Comparison of ENCODE assay signal across 10 cellular contexts in genomic region chr17:73820686-73821448, GRCh38.
DNase-seq lines count a peak whose midpoint lies in the region; ATAC-seq and TF ChIP-seq lines count a peak whose summit lies in the region.
"Had no signal": no experiment of that assay in that cellular context is flagged by ENCODE, and none has a peak within 500 bp of the region (broad histone marks: within the 10 kb centered on the region; RNA-seq: fewer than 3 reads in every experiment).

No MANE protein-coding gene starts in this region.

- intact Hi-C loops in colonic mucosa (cut with DNase I), result loop anchor here (5.0 kb wide), 1 partner anchor 176 kb away; no protein-coding TSS in a partner anchor

- no peaks in the 10 kb centered on the region for H3F3A ChIP-seq in neural cell (ENCODE audit: insufficient read depth, low read length, poor library complexity, severe bottlenecking)

- no peak for ATAC-seq in GM18870 (IDR thresholded peaks at IDR 0.05; ENCODE audit: unreplicated experiment)
- ATAC-seq: activated T-helper 17 cell treated with anti-CD3 and anti-CD28 coated beads, Interleukin-2, amount 50 U/mL, for 72 hours had no signal

- no peaks in the 10 kb centered on the region for H4K20me1 ChIP-seq in neural cell (ENCODE audit: insufficient read depth)

- TF ChIP-seq RAD21 in Ishikawa (IDR thresholded peaks at IDR 0.05; ENCODE audit: low read depth), result 0 out of 2 replicates have a peak, but pooled peaks have one; percentile 15
- peak; percentile 44 for TF ChIP-seq RAD21 in neural cell (conservative IDR thresholded peaks at IDR 0.05)

- no peak overlapping the region for H3K4me3 ChIP-seq in colonic mucosa
- H3K4me3 ChIP-seq in neural cell (ENCODE audit: low read length), result no peak overlapping the region

- no peak for TF ChIP-seq EP300 in Ishikawa (IDR thresholded peaks at IDR 0.05; ENCODE audit: borderline replicate concordance)
- no peak for TF ChIP-seq EP300 in neural cell (conservative IDR thresholded peaks at IDR 0.05; ENCODE audit: poor library complexity, severe bottlenecking)

- H3K9ac ChIP-seq in colonic mucosa (ENCODE audit: low read depth in 2 of 2, low read length in 2 of 2) (no peak overlapping the region), neural cell (ENCODE audit: low read length) (no peak overlapping the region)

- no peak overlapping the region for H2AFZ ChIP-seq in neural cell (ENCODE audit: low read depth, low read length)

- TF ChIP-seq CTCF in colonic mucosa (IDR thresholded peaks at IDR 0.05), result peak; percentile 37
- peak; percentile 47 for TF ChIP-seq CTCF in neural cell (IDR thresholded peaks at IDR 0.05; ENCODE audit: poor library complexity, severe bottlenecking)

- H3K4me1 ChIP-seq in colonic mucosa, result no peaks in the 10 kb centered on the region

- H3K27ac ChIP-seq in colonic mucosa (no peak overlapping the region), neural cell (ENCODE audit: low read length) (no peak overlapping the region)

- no peak overlapping the region for H3K4me2 ChIP-seq in neural cell (ENCODE audit: low read length)

- H3K79me2 ChIP-seq in neural cell (replicated peaks; ENCODE audit: insufficient read depth, low read length), result no peaks in the 10 kb centered on the region

- DNase-seq in ELF-1 (ENCODE audit: low read depth, low spot score), result peak; percentile 77
- peak; percentile 37 for DNase-seq in colonic mucosa
- DNase-seq in DMS53 (lab: John Stamatoyannopoulos, UW), result no peak
- DNase-seq in activated CD4-positive, CD25-positive, alpha-beta regulatory T cell treated with anti-CD3 and anti-CD28 coated beads, Interleukin-2, amount 50 U/mL, for 72 hours, result no peak
- no peak for DNase-seq in NCI-H128 (lab: John Stamatoyannopoulos, UW; ENCODE audit: unreplicated experiment)
- DNase-seq: NCI-H226 had no signal

- no peaks in the 10 kb centered on the region for H3K27me3 ChIP-seq in colonic mucosa
- no peaks in the 10 kb centered on the region for H3K27me3 ChIP-seq in neural cell (ENCODE audit: insufficient read depth, low read depth, low read length)

- H3K9me3 ChIP-seq in colonic mucosa, result no peaks in the 10 kb centered on the region
- H3K9me3 ChIP-seq in neural cell (ENCODE audit: low read length), result no peaks in the 10 kb centered on the region

- H3K9me2 ChIP-seq in neural cell (ENCODE audit: insufficient read depth, low read length), result no peaks in the 10 kb centered on the region

- H3K36me3 ChIP-seq in colonic mucosa (no peaks in the 10 kb centered on the region), neural cell (ENCODE audit: insufficient read depth, low read length) (no peaks in the 10 kb centered on the region)

TF ChIP-seq in Ishikawa, 13 proteins besides CTCF, POLR2A, EP300 and RAD21:
- TF ChIP-seq CEBPB (IDR thresholded peaks at IDR 0.05), result no peak
- TF ChIP-seq YY1 (IDR thresholded peaks at IDR 0.05; ENCODE audit: low read depth), result no peak
- no peak for TF ChIP-seq EGR1 (IDR thresholded peaks at IDR 0.05)
- no peak for TF ChIP-seq ZBTB7A (IDR thresholded peaks at IDR 0.05; ENCODE audit: low read depth)
- TF ChIP-seq TEAD4 (IDR thresholded peaks at IDR 0.05), result no peak
- TF ChIP-seq MAX (IDR thresholded peaks at IDR 0.05), result no peak
- no peak for TF ChIP-seq USF1 (IDR thresholded peaks at IDR 0.05)
- no peak for TF ChIP-seq TCF12 (IDR thresholded peaks at IDR 0.05; ENCODE audit: low read depth)
- TF ChIP-seq REST (IDR thresholded peaks at IDR 0.05; ENCODE audit: low read depth), result no peak
- TF ChIP-seq FOXM1 (IDR thresholded peaks at IDR 0.05; ENCODE audit: borderline replicate concordance, low read depth), result no peak
- no peak for TF ChIP-seq CREB1 (IDR thresholded peaks at IDR 0.05; ENCODE audit: low read depth)
- no peak for TF ChIP-seq NFIC (IDR thresholded peaks at IDR 0.05)
- no peak for TF ChIP-seq TAF1 (IDR thresholded peaks at IDR 0.05; ENCODE audit: low read depth)
TF ChIP-seq in Ishikawa: peak in this region for 0.

TF ChIP-seq in neural cell, 6 proteins besides CTCF, POLR2A, EP300 and RAD21:
- TF ChIP-seq EZH2 (IDR thresholded peaks at IDR 0.05; ENCODE audit: borderline replicate concordance, insufficient read depth, low read length, poor library complexity, severe bottlenecking) (no peak), POLR2AphosphoS5 (IDR thresholded peaks at IDR 0.05) (peak; percentile 49), SMC3 (conservative IDR thresholded peaks at IDR 0.05; ENCODE audit: poor library complexity) (peak; percentile 36)

Comparison
In these comparisons a context has a peak if more than half of its experiments do, and no peak if none do; other contexts are left out.
1. DNase-seq: peak in ELF-1 (single experiment) and colonic mucosa (single experiment); none in DMS53 (single experiment), activated CD4-positive, CD25-positive, alpha-beta regulatory T cell treated with anti-CD3 and anti-CD28 coated beads, Interleukin-2, amount 50 U/mL, for 72 hours (single experiment) and NCI-H128 (single experiment).